12 cellular contexts compared by ENCODE assay signal in genomic region chr9:38018230-38018963, GRCh38. TPM values are rescaled to one million over a fixed set of nuclear protein-coding genes. Genes with fewer than 3 reads are reported as not detected.
DNase-seq lines count a peak whose midpoint lies in the region; FAIRE-seq and TF ChIP-seq lines count a peak whose summit lies in the region.
"Had no signal": no experiment of that assay in that cellular context is flagged by ENCODE, and none has a peak within 500 bp of the region (broad histone marks: within the 10 kb centered on the region; RNA-seq: fewer than 3 reads in every experiment).

No MANE protein-coding gene starts in this region.

- peaks cover 11% of the 10 kb centered on the region; the same call in 1 of the 2 replicates for H3K79me1 ChIP-seq in H1 (ENCODE audit: low read depth, low read length)

- no peaks in the 10 kb centered on the region for H3K27me3 ChIP-seq in cardiac muscle cell
- no peaks in the 10 kb centered on the region for H3K27me3 ChIP-seq in H1 (replicated peaks in 1 of 4; ENCODE audit: control insufficient read depth in 3 of 4, extremely low read depth in 1 of 4, insufficient read depth in 3 of 4, low read length in 3 of 4)
- H3K27me3 ChIP-seq in muscle layer of colon (ENCODE audit: control insufficient read depth in 1 of 2, insufficient read depth in 2 of 2, low read length in 2 of 2), result no peaks in the 10 kb centered on the region

- H3K36me3 ChIP-seq in cardiac muscle cell (no peaks in the 10 kb centered on the region), H1 (ENCODE audit: control insufficient read depth in 2 of 4, insufficient read depth in 4 of 4, low read length in 3 of 4) (no peaks in the 10 kb centered on the region), muscle layer of colon (ENCODE audit: insufficient read depth, low read length) (no peaks in the 10 kb centered on the region)

- no peaks in the 10 kb centered on the region for H4K20me1 ChIP-seq in H1 (replicated peaks in 1 of 2; ENCODE audit: control insufficient read depth in 1 of 2, insufficient read depth in 2 of 2, low read length in 2 of 2)

- no peak overlapping the region for H3K56ac ChIP-seq in H1 (replicated peaks; ENCODE audit: insufficient read length, low read depth, low read length)

- H3K27ac Mint-ChIP-seq in type B pancreatic cell, result peak overlapping the region; percentile 83

- no peak overlapping the region for H3K23ac ChIP-seq in H1 (ENCODE audit: insufficient read length)

- intact Hi-C loops in cardiac septum (cut with DNase I), result loop anchor here (2.0 to 5.0 kb wide), 2 partner anchors 28 to 49 kb away; partner anchors contain the start of gene SHB

- TF ChIP-seq EP300 in H1 (IDR thresholded peaks at IDR 0.05; ENCODE audit: borderline replicate concordance in 1 of 2, low read depth in 2 of 2, low read length in 2 of 2), result no peak

- peaks cover 55% of the 10 kb centered on the region for H3K4me1 ChIP-seq in cardiac muscle cell (ENCODE audit: low read depth)
- peaks cover 31 to 70% (median 45%) of the 10 kb centered on the region in 4 experiments for H3K4me1 ChIP-seq in H1 (replicated peaks in 1 of 4; ENCODE audit: control insufficient read depth in 3 of 4, insufficient read depth in 4 of 4, low read length in 3 of 4)
- peaks cover 62% of the 10 kb centered on the region for H3K4me1 ChIP-seq in muscle layer of colon (ENCODE audit: insufficient read depth, low read length)

- peak overlapping the region; percentile 98; the same call in 1 of the 2 replicates for H2BK20ac ChIP-seq in H1 (ENCODE audit: low read length)

- no peak for FAIRE-seq in H1 (lab: Jason Lieb, UNC)
- FAIRE-seq: frontal cortex had no signal

- CTCF ChIA-PET in H1 (lab: Charles Lee; ENCODE audit: partially characterized antibody), result interaction anchor here (0.8 to 6.9 kb wide), 33 partner anchors 7 to 345 kb away, joined by 3 to 59 read pairs (median 5); partner anchors contain the start of gene SHB

- WGBS in H1 (ENCODE audit: extremely low coverage in 1 of 2, insufficient coverage in 1 of 2, insufficient read length in 1 of 2, insufficient replicate concordance in 2 of 2, low coverage in 1 of 2, low lambda C conversion rate in 2 of 2, missing lambda C conversion rate in 1 of 2), 2 experiments, result 81% methylated on average over 5 of the region's 5 CpGs; no CpG with 5 or more reads in 1 of the 2 experiments

- peak overlapping the region; percentile 98 for H4K91ac ChIP-seq in H1 (replicated peaks; ENCODE audit: insufficient read length, low read length)

- peak overlapping the region; percentile 49 to 59; a peak in 2 of 4 replicates for H3K4me2 ChIP-seq in H1 (ENCODE audit: insufficient read depth in 1 of 2, low read depth in 2 of 2, low read length in 2 of 2)

- H3K9ac ChIP-seq in H1 (replicated peaks in 1 of 4; ENCODE audit: extremely low read depth in 1 of 4, low read depth in 3 of 4, low read length in 3 of 4) (0 out of 7 replicates have a peak overlapping the region, but pooled peaks of 1 of the 4 experiments have one; percentile 29), muscle layer of colon (ENCODE audit: low read length) (no peak overlapping the region)

- H3K9me3 Mint-ChIP-seq in type B pancreatic cell, result no peaks in the 10 kb centered on the region
- H3K9me3 Mint-ChIP-seq: stimulated activated naive B cell treated with anti-CD40 and anti-IgM and Interleukin-4, amounts not matched to agents 10 μg/mL and 1 μg/mL and 100 μg/mL, for 72 hours had no signal

- peak overlapping the region; percentile 85 for H2BK120ac ChIP-seq in H1 (replicated peaks; ENCODE audit: low read depth, low read length)

- POLR2A ChIA-PET in H1 (lab: Charles Lee; ENCODE audit: partially characterized antibody), result interaction anchor here (1.3 to 3.9 kb wide), 12 partner anchors 8 to 97 kb away, joined by 4 to 24 read pairs (median 8); no protein-coding TSS in a partner anchor

- no peak overlapping the region for H4K8ac ChIP-seq in H1 (ENCODE audit: extremely low read depth, insufficient read depth, low read length)

- peak overlapping the region; percentile 72; the same call in 1 of the 2 replicates for H2BK15ac ChIP-seq in H1 (ENCODE audit: low read length)

- H3K27ac ChIP-seq in cardiac muscle cell (peak overlapping the region; percentile 77), H1 (ENCODE audit: low read depth, low read length) (no peak overlapping the region), muscle layer of colon (ENCODE audit: low read depth, low read length) (peak overlapping the region; percentile 82)

- peaks cover 8% of the 10 kb centered on the region for H3K36me3 Mint-ChIP-seq in type B pancreatic cell

- peak overlapping the region; percentile 80 for H3K4ac ChIP-seq in H1 (replicated peaks; ENCODE audit: insufficient read length, low read depth, low read length)

- DNase-seq in cardiac muscle cell (ENCODE audit: low read depth in 1 of 2, low spot score in 1 of 2) (no peak), cardiac septum (ENCODE audit: low spot score) (no peak), H1 (ENCODE audit: low read depth in 1 of 2, low spot score in 2 of 2) (no peak), type B pancreatic cell (ENCODE audit: extremely low spot score, unreplicated experiment) (no peak), iPS-NIHi7 (ENCODE audit: extremely low spot score) (no peak), occipital lobe (lab: John Stamatoyannopoulos, UW) (no peak)
- no peak for DNase-seq in activated CD8-positive, alpha-beta memory T cell treated with anti-CD3 and anti-CD28 coated beads, Interleukin-2, amount 50 U/mL, for 4 hours
- DNase-seq: NCI-H524 treated with DMSO at 0.1 percent for 48 hours; stimulated activated naive B cell treated with anti-CD40 and anti-IgM and Interleukin-4, amounts not matched to agents 10 μg/mL and 1 μg/mL and 100 μg/mL, for 72 hours; T-helper 1 cell had no signal

- H4K5ac ChIP-seq in H1 (ENCODE audit: insufficient read length, low read depth, low read length), result peak overlapping the region; percentile 50

- peak overlapping the region; percentile 64 for H3K4me3 Mint-ChIP-seq in type B pancreatic cell
- H3K4me3 Mint-ChIP-seq: stimulated activated naive B cell treated with anti-CD40 and anti-IgM and Interleukin-4, amounts not matched to agents 10 μg/mL and 1 μg/mL and 100 μg/mL, for 72 hours had no signal

- H2BK5ac ChIP-seq in H1 (ENCODE audit: low read depth, low read length), result peak overlapping the region; percentile 82; the same call in 1 of the 2 replicates

- H3K4me3 ChIP-seq in cardiac muscle cell (no peak overlapping the region), H1 (ENCODE audit: extremely low read depth in 1 of 4, insufficient read depth in 2 of 4, low read depth in 3 of 4, low read length in 4 of 4) (no peak overlapping the region), muscle layer of colon (ENCODE audit: low read depth in 1 of 2, low read length in 2 of 2) (no peak overlapping the region)

- no peaks in the 10 kb centered on the region for H3K23me2 ChIP-seq in H1 (ENCODE audit: low read depth, low read length)

- peaks cover 63% of the 10 kb centered on the region for H3K4me1 Mint-ChIP-seq in type B pancreatic cell (ENCODE audit: unreplicated experiment)

- peak overlapping the region; percentile 93 for H3K18ac ChIP-seq in H1 (ENCODE audit: extremely low read depth, low read length)

- H2AFZ ChIP-seq in H1 (ENCODE audit: low read length), result no peak overlapping the region

- TF ChIP-seq CTCF in cardiac muscle cell (IDR thresholded peaks at IDR 0.05; ENCODE audit: low read depth, low read length) (no peak), H1 (IDR thresholded peaks at IDR 0.05; ENCODE audit: control extremely low read depth in 1 of 3, insufficient read depth in 1 of 3, low read depth in 1 of 3, low read length in 3 of 3) (no peak), type B pancreatic cell (conservative IDR thresholded peaks at IDR 0.05) (no peak)

- H3K14ac ChIP-seq in H1 (ENCODE audit: insufficient read length), result peak overlapping the region; percentile 11

- no peak for TF ChIP-seq POLR2A in H1 (IDR thresholded peaks at IDR 0.05; ENCODE audit: control extremely low read depth in 1 of 2, low read depth in 2 of 2, low read length in 2 of 2)

- H3K9me3 ChIP-seq in cardiac muscle cell (ENCODE audit: low read depth) (no peaks in the 10 kb centered on the region), H1 (ENCODE audit: insufficient read depth in 2 of 2, low read depth in 1 of 2, low read length in 1 of 2) (no peaks in the 10 kb centered on the region), muscle layer of colon (ENCODE audit: low read length) (no peaks in the 10 kb centered on the region)

- H2AK5ac ChIP-seq in H1 (ENCODE audit: low read depth, low read length), result peak overlapping the region; percentile 83; the same call in 1 of the 2 replicates

- H2BK12ac ChIP-seq in H1 (ENCODE audit: low read depth, low read length), result peak overlapping the region; percentile 99

- H3K79me2 ChIP-seq in H1 (ENCODE audit: control insufficient read depth in 1 of 2, insufficient read depth in 2 of 2, low read length in 2 of 2), result peaks cover 0 to 5% of the 10 kb centered on the region in 2 experiments; a peak in 1 of 4 replicates

- H3K27me3 Mint-ChIP-seq in type B pancreatic cell, result no peaks in the 10 kb centered on the region

- TF ChIP-seq RAD21 in H1 (IDR thresholded peaks at IDR 0.05 in 1 of 2, conservative IDR thresholded peaks at IDR 0.05 in 1 of 2; ENCODE audit: low read depth in 2 of 2, low read length in 2 of 2), result no peak

TF ChIP-seq in H1, 55 proteins besides CTCF, POLR2A, EP300 and RAD21 (continues in another document):
- no peak for TF ChIP-seq POU5F1 (IDR thresholded peaks at IDR 0.05; ENCODE audit: low read depth, low read length)
- no peak for TF ChIP-seq GABPA (IDR thresholded peaks at IDR 0.05; ENCODE audit: borderline replicate concordance, insufficient read depth, low read length)
- TF ChIP-seq EZH2 (IDR thresholded peaks at IDR 0.05; ENCODE audit: low read depth, low read length, severe bottlenecking), result no peak
- TF ChIP-seq SIRT6 (IDR thresholded peaks at IDR 0.05; ENCODE audit: low read length), result no peak

RNA-seq across cellular contexts. Expression of gene SHB, which starts 50.6 kb away (rescaled TPM):
- total RNA-seq in cardiac muscle cell (36.0 and 46.9 TPM in 2 replicates), cardiac septum (39.0 TPM), type B pancreatic cell (ENCODE audit: low replicate concordance) (14.4 and 20.0 TPM in 2 replicates), occipital lobe (14.2 TPM)
- polyA plus RNA-seq in cardiac muscle cell (28.2 and 32.4 TPM in 2 replicates), H1 (2011; rRNA removed) (4.1 and 7.1 TPM in 2 replicates)
- total RNA-seq in H1 (2021; fragmentation: NEBNext Ultra II Directional; extraction: Animal tissue kit (Norgen Biotek cat#: 25700)), result 12.6 and 13.7 TPM in 2 replicates
- 7.7 TPM for polyA plus RNA-seq in H1 (2011; cell fraction: cytosol; rRNA removed)
- 8.0 TPM for polyA plus RNA-seq in H1 (2011; cell fraction: nucleus; rRNA removed)
- polyA plus RNA-seq in H1 (2012, experiment 1 of 2), result 5.9 to 8.4 TPM (median 7.6 TPM) in 4 replicates
- polyA plus RNA-seq in H1 (2012, experiment 2 of 2), result 6.2 TPM
- 4.7 TPM for polyA plus RNA-seq in H1 (2013, experiment 1 of 2)
- 5.2 TPM for polyA plus RNA-seq in H1 (2013, experiment 2 of 2)
- 3.8 and 6.1 TPM in 2 replicates for polyA minus RNA-seq in H1 (2011; rRNA and poly(A)+ RNA removed)
- polyA minus RNA-seq in H1 (2011; cell fraction: cytosol; rRNA and poly(A)+ RNA removed), result 9.8 TPM
- polyA minus RNA-seq in H1 (2011; cell fraction: nucleus; rRNA and poly(A)+ RNA removed), result 12.9 TPM
